9 cellular contexts compared by ENCODE assay signal in genomic region chr1:15526021-15526489, GRCh38. TPM values are rescaled to one million over a fixed set of nuclear protein-coding genes. Genes with fewer than 3 reads are reported as not detected.
DNase-seq lines count a peak whose midpoint lies in the region; ATAC-seq, FAIRE-seq and TF ChIP-seq lines count a peak whose summit lies in the region.
"Had no signal": no experiment of that assay in that cellular context is flagged by ENCODE, and none has a peak within 500 bp of the region (broad histone marks: within the 10 kb centered on the region; RNA-seq: fewer than 3 reads in every experiment).

No MANE protein-coding gene starts in this region.

- peak; percentile 61 for DNase-seq in NCI-H82 (lab: John Stamatoyannopoulos, UW)
- no peak for DNase-seq in NCI-H82 treated with DMSO at 0.1 percent for 48 hours (lab: John Stamatoyannopoulos, UW; ENCODE audit: unreplicated experiment)
- no peak for DNase-seq in activated T-helper 2 cell treated with anti-CD3 and anti-CD28 coated beads, Interferon-gamma antibody, Interleukin-2, Interleukin-4, amounts not matched to agents 10 μg/mL and 5 μg/mL and 100 μg/mL, durations not matched to agents 14 hours and 24 hours and 36 hours (ENCODE audit: low spot score)
- DNase-seq in keratinocyte (ENCODE audit: low read depth, low spot score) = peak; percentile 7
- DNase-seq in COR-L47 (lab: John Stamatoyannopoulos, UW) = no peak

- H3K36me3 Mint-ChIP-seq in activated T-helper 2 cell treated with anti-CD3 and anti-CD28 coated beads, Interferon-gamma antibody, Interleukin-2, Interleukin-4, amounts not matched to agents 10 μg/mL and 5 μg/mL and 100 μg/mL, durations not matched to agents 14 hours and 24 hours and 36 hours (ENCODE audit: low read depth) = peaks cover 18% of the 10 kb centered on the region

- intact Hi-C loops in activated T-helper 2 cell treated with anti-CD3 and anti-CD28 coated beads, Interferon-gamma antibody, Interleukin-2, Interleukin-4, amounts not matched to agents 10 μg/mL and 5 μg/mL and 100 μg/mL, durations not matched to agents 14 hours and 24 hours and 36 hours (cut with micrococcal nuclease) = loop anchor here (1.0 kb wide), 3 partner anchors 58 to 841 kb away; partner anchors contain the start of genes DDI2 and SZRD1

- H3K9me1 ChIP-seq in keratinocyte (ENCODE audit: control insufficient read depth, extremely low read depth, insufficient read depth, low read length) = no peaks in the 10 kb centered on the region

- H3K27me3 ChIP-seq in keratinocyte (ENCODE audit: control insufficient read depth, extremely low read depth, insufficient read depth, low read length) (no peaks in the 10 kb centered on the region), stomach smooth muscle (ENCODE audit: control insufficient read depth in 1 of 2, insufficient read depth in 2 of 2, low read length in 2 of 2) (no peaks in the 10 kb centered on the region)

- H4K20me1 ChIP-seq in keratinocyte (ENCODE audit: control insufficient read depth, extremely low read depth, insufficient read depth, low read length) = no peaks in the 10 kb centered on the region

- H3K4me3 ChIP-seq in keratinocyte (ENCODE audit: control insufficient read depth in 2 of 3, extremely low read depth in 1 of 3, insufficient read depth in 2 of 3, low read depth in 1 of 3, low read length in 3 of 3) (peak overlapping the region; percentile 47 to 83 (median 72)), stomach smooth muscle (ENCODE audit: low read length in 2 of 2) (peak overlapping the region; percentile 68 to 76)

- H2AFZ ChIP-seq in keratinocyte (ENCODE audit: control insufficient read depth, low read length) = peak overlapping the region; percentile 89

- no peak for FAIRE-seq in keratinocyte (lab: Jason Lieb, UNC)

- ATAC-seq in HG03469 (IDR thresholded peaks at IDR 0.05; ENCODE audit: unreplicated experiment) (no peak), HG02588 (IDR thresholded peaks at IDR 0.05; ENCODE audit: unreplicated experiment) (no peak)

- dilution Hi-C loops in keratinocyte (cut with MboI; ENCODE audit: extremely low pct_ligation_motif_present, low sequenced_read_pairs) = no loop called here

- TF ChIP-seq CTCF in keratinocyte (optimal IDR thresholded peaks at IDR 0.05 in 1 of 3, IDR thresholded peaks at IDR 0.05 in 1 of 3, conservative IDR thresholded peaks at IDR 0.05 in 1 of 3; ENCODE audit: extremely low read depth in 1 of 3, insufficient read depth in 2 of 3, low read length in 3 of 3) = no peak

- peak overlapping the region; percentile 98 for H3K27ac Mint-ChIP-seq in activated T-helper 2 cell treated with anti-CD3 and anti-CD28 coated beads, Interferon-gamma antibody, Interleukin-2, Interleukin-4, amounts not matched to agents 10 μg/mL and 5 μg/mL and 100 μg/mL, durations not matched to agents 14 hours and 24 hours and 36 hours

- H3K36me3 ChIP-seq in keratinocyte (ENCODE audit: control insufficient read depth in 2 of 2, extremely low read depth in 1 of 2, insufficient read depth in 2 of 2, low read length in 2 of 2) (peaks cover 0 to 1% of the 10 kb centered on the region in 2 experiments), stomach smooth muscle (ENCODE audit: control insufficient read depth in 2 of 2, insufficient read depth in 2 of 2, low read length in 2 of 2) (no peaks in the 10 kb centered on the region)

- H3K4me3 Mint-ChIP-seq in activated T-helper 2 cell treated with anti-CD3 and anti-CD28 coated beads, Interferon-gamma antibody, Interleukin-2, Interleukin-4, amounts not matched to agents 10 μg/mL and 5 μg/mL and 100 μg/mL, durations not matched to agents 14 hours and 24 hours and 36 hours (ENCODE audit: low read depth) = peak overlapping the region; percentile 87

- peaks cover 47% of the 10 kb centered on the region for H3K4me1 Mint-ChIP-seq in activated T-helper 2 cell treated with anti-CD3 and anti-CD28 coated beads, Interferon-gamma antibody, Interleukin-2, Interleukin-4, amounts not matched to agents 10 μg/mL and 5 μg/mL and 100 μg/mL, durations not matched to agents 14 hours and 24 hours and 36 hours (ENCODE audit: low read depth)

- H3K9ac ChIP-seq in keratinocyte (ENCODE audit: control insufficient read depth, extremely low read depth, insufficient read depth, low read length) = peak overlapping the region; percentile 82
- peak overlapping the region; percentile 3 to 53 for H3K9ac ChIP-seq in stomach smooth muscle (ENCODE audit: low read length in 2 of 2)

- peak overlapping the region; percentile 95 for H3K4me2 ChIP-seq in keratinocyte (ENCODE audit: control insufficient read depth, extremely low read depth, insufficient read depth, low read depth, low read length)

- H3K9me3 ChIP-seq in keratinocyte (ENCODE audit: control insufficient read depth, low read depth, low read length) (no peaks in the 10 kb centered on the region), stomach smooth muscle (ENCODE audit: control insufficient read depth in 2 of 2, low read length in 2 of 2) (no peaks in the 10 kb centered on the region)

- H3K27ac ChIP-seq in keratinocyte (ENCODE audit: control insufficient read depth, insufficient read depth, low read length) = peak overlapping the region; percentile 79
- H3K27ac ChIP-seq in stomach smooth muscle (ENCODE audit: low read length) = peak overlapping the region; percentile 94

- H3K4me1 ChIP-seq in keratinocyte (ENCODE audit: control insufficient read depth, extremely low read depth, insufficient read depth, low read length) = peaks cover 21% of the 10 kb centered on the region
- peaks cover 21% of the 10 kb centered on the region for H3K4me1 ChIP-seq in stomach smooth muscle (ENCODE audit: control insufficient read depth, insufficient read depth, low read length)

- H3K9me3 Mint-ChIP-seq in activated T-helper 2 cell treated with anti-CD3 and anti-CD28 coated beads, Interferon-gamma antibody, Interleukin-2, Interleukin-4, amounts not matched to agents 10 μg/mL and 5 μg/mL and 100 μg/mL, durations not matched to agents 14 hours and 24 hours and 36 hours = no peaks in the 10 kb centered on the region

- H3K79me2 ChIP-seq in keratinocyte (ENCODE audit: control insufficient read depth, insufficient read depth, low read length) = peaks cover 16% of the 10 kb centered on the region

- H3K27me3 Mint-ChIP-seq in activated T-helper 2 cell treated with anti-CD3 and anti-CD28 coated beads, Interferon-gamma antibody, Interleukin-2, Interleukin-4, amounts not matched to agents 10 μg/mL and 5 μg/mL and 100 μg/mL, durations not matched to agents 14 hours and 24 hours and 36 hours (ENCODE audit: low read depth) = no peaks in the 10 kb centered on the region

RNA-seq across cellular contexts. Expression of gene DNAJC16, which starts 0.6 kb away (rescaled TPM):
- 10.9 and 18.7 TPM in 2 replicates for total RNA-seq in activated T-helper 2 cell treated with anti-CD3 and anti-CD28 coated beads, Interferon-gamma antibody, Interleukin-2, Interleukin-4, amounts not matched to agents 10 μg/mL and 5 μg/mL and 100 μg/mL, durations not matched to agents 14 hours and 24 hours and 36 hours
- 12.8 to 15.5 TPM (median 13.7 TPM) in 3 replicates for polyA plus RNA-seq in keratinocyte
- 4.4 TPM for polyA plus RNA-seq in keratinocyte (2011; ENCODE audit: low read depth)
- 3.6 and 6.3 TPM in 2 replicates for polyA plus RNA-seq in keratinocyte (2011; cell fraction: cytosol; rRNA removed)
- polyA plus RNA-seq in keratinocyte (2011; cell fraction: nucleus; rRNA removed) = 26.0 and 29.2 TPM in 2 replicates
- polyA plus RNA-seq in keratinocyte (2012; ENCODE audit: low replicate concordance) = 6.3 and 7.7 TPM in 2 replicates
- polyA minus RNA-seq in keratinocyte = 9.1 to 26.1 TPM (median 25.0 TPM) in 3 replicates
- 7.5 TPM for polyA minus RNA-seq in keratinocyte (2011; cell fraction: cytosol; rRNA and poly(A)+ RNA removed)
- 26.6 and 46.9 TPM in 2 replicates for polyA minus RNA-seq in keratinocyte (2011; cell fraction: nucleus; rRNA and poly(A)+ RNA removed)

RNA-seq across cellular contexts. Expression of gene CASP9, which starts 2.0 kb away (rescaled TPM):
- total RNA-seq in activated T-helper 2 cell treated with anti-CD3 and anti-CD28 coated beads, Interferon-gamma antibody, Interleukin-2, Interleukin-4, amounts not matched to agents 10 μg/mL and 5 μg/mL and 100 μg/mL, durations not matched to agents 14 hours and 24 hours and 36 hours = 18.6 and 19.4 TPM in 2 replicates
- polyA plus RNA-seq in keratinocyte = 4.4 to 5.2 TPM (median 4.8 TPM) in 3 replicates
- polyA plus RNA-seq in keratinocyte (2011; ENCODE audit: low read depth) = 2.0 TPM
- polyA plus RNA-seq in keratinocyte (2011; cell fraction: cytosol; rRNA removed) = 4.6 and 4.8 TPM in 2 replicates
- polyA plus RNA-seq in keratinocyte (2011; cell fraction: nucleus; rRNA removed) = 6.5 and 8.6 TPM in 2 replicates
- 3.3 and 4.1 TPM in 2 replicates for polyA plus RNA-seq in keratinocyte (2012; ENCODE audit: low replicate concordance)
- 3.0 to 7.3 TPM (median 4.3 TPM) in 3 replicates for polyA minus RNA-seq in keratinocyte
- 9.8 TPM for polyA minus RNA-seq in keratinocyte (2011; cell fraction: cytosol; rRNA and poly(A)+ RNA removed)
- polyA minus RNA-seq in keratinocyte (2011; cell fraction: nucleus; rRNA and poly(A)+ RNA removed) = 3.7 and 5.0 TPM in 2 replicates

RNA-seq across cellular contexts. Expression of gene CELA2B, which starts 50.2 kb away (rescaled TPM):
- total RNA-seq in activated T-helper 2 cell treated with anti-CD3 and anti-CD28 coated beads, Interferon-gamma antibody, Interleukin-2, Interleukin-4, amounts not matched to agents 10 μg/mL and 5 μg/mL and 100 μg/mL, durations not matched to agents 14 hours and 24 hours and 36 hours = not detected in 2 replicates
- not detected in 3 replicates for polyA plus RNA-seq in keratinocyte
- polyA plus RNA-seq in keratinocyte (2011; ENCODE audit: low read depth) = not detected
- not detected in 2 replicates for polyA plus RNA-seq in keratinocyte (2011; cell fraction: cytosol; rRNA removed)
- not detected in 2 replicates for polyA plus RNA-seq in keratinocyte (2011; cell fraction: nucleus; rRNA removed)
- not detected in 2 replicates for polyA plus RNA-seq in keratinocyte (2012; ENCODE audit: low replicate concordance)
- polyA minus RNA-seq in keratinocyte = not detected in 3 replicates
- not detected for polyA minus RNA-seq in keratinocyte (2011; cell fraction: cytosol; rRNA and poly(A)+ RNA removed)
- polyA minus RNA-seq in keratinocyte (2011; cell fraction: nucleus; rRNA and poly(A)+ RNA removed) = not detected in 2 replicates
- total RNA-seq: Daoy had no signal

RNA-seq across cellular contexts. Expression of gene AGMAT, which starts 58.8 kb away (rescaled TPM):
- 30.1 and 32.5 TPM in 2 replicates for total RNA-seq in activated T-helper 2 cell treated with anti-CD3 and anti-CD28 coated beads, Interferon-gamma antibody, Interleukin-2, Interleukin-4, amounts not matched to agents 10 μg/mL and 5 μg/mL and 100 μg/mL, durations not matched to agents 14 hours and 24 hours and 36 hours
- 0.18 to 0.46 TPM (median 0.21 TPM) in 3 replicates for polyA plus RNA-seq in keratinocyte
- not detected for polyA plus RNA-seq in keratinocyte (2011; ENCODE audit: low read depth)
- 0.18 and 0.29 TPM in 2 replicates for polyA plus RNA-seq in keratinocyte (2011; cell fraction: cytosol; rRNA removed)
- polyA plus RNA-seq in keratinocyte (2011; cell fraction: nucleus; rRNA removed) = 0.15 TPM in 1 of 2 replicates, not detected in the other
- 0.14 and 0.39 TPM in 2 replicates for polyA plus RNA-seq in keratinocyte (2012; ENCODE audit: low replicate concordance)
- polyA minus RNA-seq in keratinocyte = 0.23 to 0.69 TPM (median 0.45 TPM) in 3 replicates
- polyA minus RNA-seq in keratinocyte (2011; cell fraction: cytosol; rRNA and poly(A)+ RNA removed) = not detected
- polyA minus RNA-seq in keratinocyte (2011; cell fraction: nucleus; rRNA and poly(A)+ RNA removed) = 0.21 and 0.47 TPM in 2 replicates

Comparison
In these comparisons a context has a peak if more than half of its experiments do, and no peak if none do; other contexts are left out.
1. DNase-seq: peak in NCI-H82 (single experiment) and keratinocyte (single experiment); none in NCI-H82 treated with DMSO at 0.1 percent for 48 hours (single experiment), activated T-helper 2 cell treated with anti-CD3 and anti-CD28 coated beads, Interferon-gamma antibody, Interleukin-2, Interleukin-4, amounts not matched to agents 10 μg/mL and 5 μg/mL and 100 μg/mL, durations not matched to agents 14 hours and 24 hours and 36 hours (single experiment) and COR-L47 (single experiment).